Comparison of ENCODE assay signal across 2 cellular contexts in the genomic region with DNA sequence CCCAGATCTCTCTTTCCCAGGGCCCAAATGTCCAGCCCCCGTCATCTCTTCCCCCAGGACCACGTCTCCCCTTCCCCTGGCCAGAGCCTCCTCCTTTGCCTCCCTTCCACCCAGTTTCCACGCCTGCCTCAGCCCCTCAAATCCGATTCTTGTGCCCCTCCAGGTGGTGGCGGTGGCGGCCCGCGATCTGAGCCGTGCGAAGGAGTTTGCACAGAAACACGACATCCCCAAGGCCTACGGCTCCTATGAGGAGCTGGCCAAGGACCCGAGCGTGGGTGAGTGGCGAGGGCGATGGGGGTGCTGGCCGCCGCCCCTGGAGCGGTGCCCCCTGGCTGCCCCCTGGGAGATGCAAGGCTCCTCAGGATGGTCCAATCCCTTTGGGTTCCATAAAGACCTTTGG.
TF ChIP-seq lines count a peak whose summit lies in the region.

No MANE protein-coding gene starts in this region.

TF ChIP-seq in GM23338, 12 proteins besides CTCF, POLR2A, EP300 and RAD21:
- TF ChIP-seq, protein P1, sequence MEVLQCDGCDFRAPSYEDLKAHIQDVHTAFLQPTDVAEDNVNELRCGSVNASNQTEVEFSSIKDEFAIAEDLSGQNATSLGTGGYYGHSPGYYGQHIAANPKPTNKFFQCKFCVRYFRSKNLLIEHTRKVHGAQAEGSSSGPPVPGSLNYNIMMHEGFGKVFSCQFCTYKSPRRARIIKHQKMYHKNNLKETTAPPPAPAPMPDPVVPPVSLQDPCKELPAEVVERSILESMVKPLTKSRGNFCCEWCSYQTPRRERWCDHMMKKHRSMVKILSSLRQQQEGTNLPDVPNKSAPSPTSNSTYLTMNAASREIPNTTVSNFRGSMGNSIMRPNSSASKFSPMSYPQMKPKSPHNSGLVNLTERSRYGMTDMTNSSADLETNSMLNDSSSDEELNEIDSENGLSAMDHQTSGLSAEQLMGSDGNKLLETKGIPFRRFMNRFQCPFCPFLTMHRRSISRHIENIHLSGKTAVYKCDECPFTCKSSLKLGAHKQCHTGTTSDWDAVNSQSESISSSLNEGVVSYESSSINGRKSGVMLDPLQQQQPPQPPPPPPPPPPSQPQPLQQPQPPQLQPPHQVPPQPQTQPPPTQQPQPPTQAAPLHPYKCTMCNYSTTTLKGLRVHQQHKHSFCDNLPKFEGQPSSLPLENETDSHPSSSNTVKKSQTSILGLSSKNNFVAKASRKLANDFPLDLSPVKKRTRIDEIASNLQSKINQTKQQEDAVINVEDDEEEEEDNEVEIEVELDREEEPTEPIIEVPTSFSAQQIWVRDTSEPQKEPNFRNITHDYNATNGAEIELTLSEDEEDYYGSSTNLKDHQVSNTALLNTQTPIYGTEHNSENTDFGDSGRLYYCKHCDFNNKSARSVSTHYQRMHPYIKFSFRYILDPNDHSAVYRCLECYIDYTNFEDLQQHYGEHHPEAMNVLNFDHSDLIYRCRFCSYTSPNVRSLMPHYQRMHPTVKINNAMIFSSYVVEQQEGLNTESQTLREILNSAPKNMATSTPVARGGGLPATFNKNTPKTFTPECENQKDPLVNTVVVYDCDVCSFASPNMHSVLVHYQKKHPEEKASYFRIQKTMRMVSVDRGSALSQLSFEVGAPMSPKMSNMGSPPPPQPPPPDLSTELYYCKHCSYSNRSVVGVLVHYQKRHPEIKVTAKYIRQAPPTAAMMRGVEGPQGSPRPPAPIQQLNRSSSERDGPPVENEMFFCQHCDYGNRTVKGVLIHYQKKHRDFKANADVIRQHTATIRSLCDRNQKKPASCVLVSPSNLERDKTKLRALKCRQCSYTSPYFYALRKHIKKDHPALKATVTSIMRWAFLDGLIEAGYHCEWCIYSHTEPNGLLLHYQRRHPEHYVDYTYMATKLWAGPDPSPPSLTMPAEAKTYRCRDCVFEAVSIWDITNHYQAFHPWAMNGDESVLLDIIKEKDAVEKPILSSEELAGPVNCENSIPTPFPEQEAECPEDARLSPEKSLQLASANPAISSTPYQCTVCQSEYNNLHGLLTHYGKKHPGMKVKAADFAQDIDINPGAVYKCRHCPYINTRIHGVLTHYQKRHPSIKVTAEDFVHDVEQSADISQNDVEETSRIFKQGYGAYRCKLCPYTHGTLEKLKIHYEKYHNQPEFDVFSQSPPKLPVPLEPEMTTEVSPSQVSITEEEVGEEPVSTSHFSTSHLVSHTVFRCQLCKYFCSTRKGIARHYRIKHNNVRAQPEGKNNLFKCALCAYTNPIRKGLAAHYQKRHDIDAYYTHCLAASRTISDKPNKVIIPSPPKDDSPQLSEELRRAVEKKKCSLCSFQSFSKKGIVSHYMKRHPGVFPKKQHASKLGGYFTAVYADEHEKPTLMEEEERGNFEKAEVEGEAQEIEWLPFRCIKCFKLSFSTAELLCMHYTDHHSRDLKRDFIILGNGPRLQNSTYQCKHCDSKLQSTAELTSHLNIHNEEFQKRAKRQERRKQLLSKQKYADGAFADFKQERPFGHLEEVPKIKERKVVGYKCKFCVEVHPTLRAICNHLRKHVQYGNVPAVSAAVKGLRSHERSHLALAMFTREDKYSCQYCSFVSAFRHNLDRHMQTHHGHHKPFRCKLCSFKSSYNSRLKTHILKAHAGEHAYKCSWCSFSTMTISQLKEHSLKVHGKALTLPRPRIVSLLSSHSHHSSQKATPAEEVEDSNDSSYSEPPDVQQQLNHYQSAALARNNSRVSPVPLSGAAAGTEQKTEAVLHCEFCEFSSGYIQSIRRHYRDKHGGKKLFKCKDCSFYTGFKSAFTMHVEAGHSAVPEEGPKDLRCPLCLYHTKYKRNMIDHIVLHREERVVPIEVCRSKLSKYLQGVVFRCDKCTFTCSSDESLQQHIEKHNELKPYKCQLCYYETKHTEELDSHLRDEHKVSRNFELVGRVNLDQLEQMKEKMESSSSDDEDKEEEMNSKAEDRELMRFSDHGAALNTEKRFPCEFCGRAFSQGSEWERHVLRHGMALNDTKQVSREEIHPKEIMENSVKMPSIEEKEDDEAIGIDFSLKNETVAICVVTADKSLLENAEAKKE (CRISPR knock-in tag; IDR thresholded peaks at IDR 0.05), result no peak
- TF ChIP-seq, protein P2, sequence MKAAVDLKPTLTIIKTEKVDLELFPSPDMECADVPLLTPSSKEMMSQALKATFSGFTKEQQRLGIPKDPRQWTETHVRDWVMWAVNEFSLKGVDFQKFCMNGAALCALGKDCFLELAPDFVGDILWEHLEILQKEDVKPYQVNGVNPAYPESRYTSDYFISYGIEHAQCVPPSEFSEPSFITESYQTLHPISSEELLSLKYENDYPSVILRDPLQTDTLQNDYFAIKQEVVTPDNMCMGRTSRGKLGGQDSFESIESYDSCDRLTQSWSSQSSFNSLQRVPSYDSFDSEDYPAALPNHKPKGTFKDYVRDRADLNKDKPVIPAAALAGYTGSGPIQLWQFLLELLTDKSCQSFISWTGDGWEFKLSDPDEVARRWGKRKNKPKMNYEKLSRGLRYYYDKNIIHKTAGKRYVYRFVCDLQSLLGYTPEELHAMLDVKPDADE (IDR thresholded peaks at IDR 0.05), result no peak

TF ChIP-seq in WTC11, 78 proteins besides CTCF, POLR2A, EP300 and RAD21:
- TF ChIP-seq, protein P3, sequence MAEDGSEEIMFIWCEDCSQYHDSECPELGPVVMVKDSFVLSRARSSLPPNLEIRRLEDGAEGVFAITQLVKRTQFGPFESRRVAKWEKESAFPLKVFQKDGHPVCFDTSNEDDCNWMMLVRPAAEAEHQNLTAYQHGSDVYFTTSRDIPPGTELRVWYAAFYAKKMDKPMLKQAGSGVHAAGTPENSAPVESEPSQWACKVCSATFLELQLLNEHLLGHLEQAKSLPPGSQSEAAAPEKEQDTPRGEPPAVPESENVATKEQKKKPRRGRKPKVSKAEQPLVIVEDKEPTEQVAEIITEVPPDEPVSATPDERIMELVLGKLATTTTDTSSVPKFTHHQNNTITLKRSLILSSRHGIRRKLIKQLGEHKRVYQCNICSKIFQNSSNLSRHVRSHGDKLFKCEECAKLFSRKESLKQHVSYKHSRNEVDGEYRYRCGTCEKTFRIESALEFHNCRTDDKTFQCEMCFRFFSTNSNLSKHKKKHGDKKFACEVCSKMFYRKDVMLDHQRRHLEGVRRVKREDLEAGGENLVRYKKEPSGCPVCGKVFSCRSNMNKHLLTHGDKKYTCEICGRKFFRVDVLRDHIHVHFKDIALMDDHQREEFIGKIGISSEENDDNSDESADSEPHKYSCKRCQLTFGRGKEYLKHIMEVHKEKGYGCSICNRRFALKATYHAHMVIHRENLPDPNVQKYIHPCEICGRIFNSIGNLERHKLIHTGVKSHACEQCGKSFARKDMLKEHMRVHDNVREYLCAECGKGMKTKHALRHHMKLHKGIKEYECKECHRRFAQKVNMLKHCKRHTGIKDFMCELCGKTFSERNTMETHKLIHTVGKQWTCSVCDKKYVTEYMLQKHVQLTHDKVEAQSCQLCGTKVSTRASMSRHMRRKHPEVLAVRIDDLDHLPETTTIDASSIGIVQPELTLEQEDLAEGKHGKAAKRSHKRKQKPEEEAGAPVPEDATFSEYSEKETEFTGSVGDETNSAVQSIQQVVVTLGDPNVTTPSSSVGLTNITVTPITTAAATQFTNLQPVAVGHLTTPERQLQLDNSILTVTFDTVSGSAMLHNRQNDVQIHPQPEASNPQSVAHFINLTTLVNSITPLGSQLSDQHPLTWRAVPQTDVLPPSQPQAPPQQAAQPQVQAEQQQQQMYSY (CRISPR knock-in tag; IDR thresholded peaks at IDR 0.05), result no peak
- TF ChIP-seq ETV6 (CRISPR knock-in tag; IDR thresholded peaks at IDR 0.05), result no peak
- TF ChIP-seq, protein P4, sequence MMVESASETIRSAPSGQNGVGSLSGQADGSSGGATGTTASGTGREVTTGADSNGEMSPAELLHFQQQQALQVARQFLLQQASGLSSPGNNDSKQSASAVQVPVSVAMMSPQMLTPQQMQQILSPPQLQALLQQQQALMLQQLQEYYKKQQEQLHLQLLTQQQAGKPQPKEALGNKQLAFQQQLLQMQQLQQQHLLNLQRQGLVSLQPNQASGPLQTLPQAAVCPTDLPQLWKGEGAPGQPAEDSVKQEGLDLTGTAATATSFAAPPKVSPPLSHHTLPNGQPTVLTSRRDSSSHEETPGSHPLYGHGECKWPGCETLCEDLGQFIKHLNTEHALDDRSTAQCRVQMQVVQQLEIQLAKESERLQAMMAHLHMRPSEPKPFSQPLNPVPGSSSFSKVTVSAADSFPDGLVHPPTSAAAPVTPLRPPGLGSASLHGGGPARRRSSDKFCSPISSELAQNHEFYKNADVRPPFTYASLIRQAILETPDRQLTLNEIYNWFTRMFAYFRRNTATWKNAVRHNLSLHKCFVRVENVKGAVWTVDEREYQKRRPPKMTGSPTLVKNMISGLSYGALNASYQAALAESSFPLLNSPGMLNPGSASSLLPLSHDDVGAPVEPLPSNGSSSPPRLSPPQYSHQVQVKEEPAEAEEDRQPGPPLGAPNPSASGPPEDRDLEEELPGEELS (CRISPR knock-in tag; IDR thresholded peaks at IDR 0.05), result no peak
- TF ChIP-seq, protein P5, sequence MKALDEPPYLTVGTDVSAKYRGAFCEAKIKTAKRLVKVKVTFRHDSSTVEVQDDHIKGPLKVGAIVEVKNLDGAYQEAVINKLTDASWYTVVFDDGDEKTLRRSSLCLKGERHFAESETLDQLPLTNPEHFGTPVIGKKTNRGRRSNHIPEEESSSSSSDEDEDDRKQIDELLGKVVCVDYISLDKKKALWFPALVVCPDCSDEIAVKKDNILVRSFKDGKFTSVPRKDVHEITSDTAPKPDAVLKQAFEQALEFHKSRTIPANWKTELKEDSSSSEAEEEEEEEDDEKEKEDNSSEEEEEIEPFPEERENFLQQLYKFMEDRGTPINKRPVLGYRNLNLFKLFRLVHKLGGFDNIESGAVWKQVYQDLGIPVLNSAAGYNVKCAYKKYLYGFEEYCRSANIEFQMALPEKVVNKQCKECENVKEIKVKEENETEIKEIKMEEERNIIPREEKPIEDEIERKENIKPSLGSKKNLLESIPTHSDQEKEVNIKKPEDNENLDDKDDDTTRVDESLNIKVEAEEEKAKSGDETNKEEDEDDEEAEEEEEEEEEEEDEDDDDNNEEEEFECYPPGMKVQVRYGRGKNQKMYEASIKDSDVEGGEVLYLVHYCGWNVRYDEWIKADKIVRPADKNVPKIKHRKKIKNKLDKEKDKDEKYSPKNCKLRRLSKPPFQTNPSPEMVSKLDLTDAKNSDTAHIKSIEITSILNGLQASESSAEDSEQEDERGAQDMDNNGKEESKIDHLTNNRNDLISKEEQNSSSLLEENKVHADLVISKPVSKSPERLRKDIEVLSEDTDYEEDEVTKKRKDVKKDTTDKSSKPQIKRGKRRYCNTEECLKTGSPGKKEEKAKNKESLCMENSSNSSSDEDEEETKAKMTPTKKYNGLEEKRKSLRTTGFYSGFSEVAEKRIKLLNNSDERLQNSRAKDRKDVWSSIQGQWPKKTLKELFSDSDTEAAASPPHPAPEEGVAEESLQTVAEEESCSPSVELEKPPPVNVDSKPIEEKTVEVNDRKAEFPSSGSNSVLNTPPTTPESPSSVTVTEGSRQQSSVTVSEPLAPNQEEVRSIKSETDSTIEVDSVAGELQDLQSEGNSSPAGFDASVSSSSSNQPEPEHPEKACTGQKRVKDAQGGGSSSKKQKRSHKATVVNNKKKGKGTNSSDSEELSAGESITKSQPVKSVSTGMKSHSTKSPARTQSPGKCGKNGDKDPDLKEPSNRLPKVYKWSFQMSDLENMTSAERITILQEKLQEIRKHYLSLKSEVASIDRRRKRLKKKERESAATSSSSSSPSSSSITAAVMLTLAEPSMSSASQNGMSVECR (CRISPR knock-in tag; IDR thresholded peaks at IDR 0.05; ENCODE audit: borderline replicate concordance), result no peak
- TF ChIP-seq ZNF138 (CRISPR knock-in tag; conservative IDR thresholded peaks at IDR 0.05), result no peak
- no peak for TF ChIP-seq JUN (CRISPR knock-in tag; IDR thresholded peaks at IDR 0.05)
- TF ChIP-seq RELA (CRISPR knock-in tag; IDR thresholded peaks at IDR 0.05; ENCODE audit: borderline replicate concordance), result no peak
- no peak for TF ChIP-seq TP53 (CRISPR knock-in tag; IDR thresholded peaks at IDR 0.05)
- TF ChIP-seq FOXP1 (CRISPR knock-in tag; IDR thresholded peaks at IDR 0.05; ENCODE audit: borderline replicate concordance), result no peak
- no peak for TF ChIP-seq NR3C1 (CRISPR knock-in tag; conservative IDR thresholded peaks at IDR 0.05; ENCODE audit: low read depth)
- TF ChIP-seq ZNF263 (CRISPR knock-in tag; IDR thresholded peaks at IDR 0.05; ENCODE audit: low read depth), result no peak
- TF ChIP-seq, protein P6, sequence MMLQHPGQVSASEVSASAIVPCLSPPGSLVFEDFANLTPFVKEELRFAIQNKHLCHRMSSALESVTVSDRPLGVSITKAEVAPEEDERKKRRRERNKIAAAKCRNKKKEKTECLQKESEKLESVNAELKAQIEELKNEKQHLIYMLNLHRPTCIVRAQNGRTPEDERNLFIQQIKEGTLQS (CRISPR knock-in tag; conservative IDR thresholded peaks at IDR 0.05), result no peak
- no peak for TF ChIP-seq OVOL2 (CRISPR knock-in tag; IDR thresholded peaks at IDR 0.05; ENCODE audit: borderline replicate concordance)
- no peak for TF ChIP-seq GRHL2 (CRISPR knock-in tag; IDR thresholded peaks at IDR 0.05; ENCODE audit: insufficient replicate concordance, severe bottlenecking)
TF ChIP-seq in WTC11: peak in this region for 0.
